ENCODE assay signal across 10 cellular contexts in the genomic region with DNA sequence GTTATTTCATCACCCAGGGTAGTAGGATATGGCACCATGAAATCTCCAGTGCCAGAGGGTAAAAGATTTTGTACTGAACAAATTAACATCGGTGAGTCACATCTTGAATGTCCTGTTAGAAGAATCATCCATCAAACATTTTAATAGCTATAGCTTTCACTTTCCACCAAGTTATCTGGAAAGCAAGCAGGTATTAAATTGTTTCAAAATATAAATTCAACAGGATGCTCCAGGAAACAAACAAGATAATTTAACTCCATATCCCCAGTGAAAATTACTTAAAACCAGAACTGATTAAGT. TPM values are rescaled to one million over a fixed set of nuclear protein-coding genes. Genes with fewer than 3 reads are reported as not detected.
DNase-seq lines count a peak whose midpoint lies in the region; ATAC-seq and TF ChIP-seq lines count a peak whose summit lies in the region.
"Had no signal": no experiment of that assay in that cellular context is flagged by ENCODE, and none has a peak within 500 bp of the region (broad histone marks: within the 10 kb centered on the region; RNA-seq: fewer than 3 reads in every experiment).

No MANE protein-coding gene starts in this region.

- no peak overlapping the region for H3K27ac Mint-ChIP-seq in activated T-cell treated with anti-CD3 and anti-CD28 coated beads, Interleukin-2, amount 50 U/mL, for 24 hours

- TF ChIP-seq CTCF in foreskin keratinocyte (conservative IDR thresholded peaks at IDR 0.05) = no peak

- H3K4me1 Mint-ChIP-seq in activated T-cell treated with anti-CD3 and anti-CD28 coated beads, Interleukin-2, amount 50 U/mL, for 24 hours (ENCODE audit: low read depth) = peaks cover 78% of the 10 kb centered on the region

- no peaks in the 10 kb centered on the region for H3K27me3 ChIP-seq in foreskin keratinocyte

- DNase-seq in activated T-cell treated with anti-CD3 and anti-CD28 coated beads, Interleukin-2, amount 50 U/mL, for 24 hours = no peak
- no peak for DNase-seq in activated T-cell treated with anti-CD3 and anti-CD28 coated beads, Interleukin-2, amount 50 U/mL, for 1 hour
- DNase-seq in foreskin keratinocyte (peak; percentile 54 to 78), substantia nigra (lab: John Stamatoyannopoulos, UW) (no peak), head of caudate nucleus (no peak), NCI-H1436 treated with DMSO at 0.1 percent for 48 hours (lab: John Stamatoyannopoulos, UW) (no peak)
- DNase-seq: Caco-2; stimulated activated naive CD4-positive, alpha-beta T cell had no signal

- no peaks in the 10 kb centered on the region for H3K27me3 Mint-ChIP-seq in activated T-cell treated with anti-CD3 and anti-CD28 coated beads, Interleukin-2, amount 50 U/mL, for 24 hours

- peak overlapping the region; percentile 44 for H3K4me3 Mint-ChIP-seq in activated T-cell treated with anti-CD3 and anti-CD28 coated beads, Interleukin-2, amount 50 U/mL, for 24 hours

- H3K27ac ChIP-seq in foreskin keratinocyte = no peak overlapping the region
- peak overlapping the region; percentile 49 for H3K27ac ChIP-seq in substantia nigra (ENCODE audit: low read depth, low read length, poor library complexity, severe bottlenecking)

- H3K9me3 Mint-ChIP-seq in activated T-cell treated with anti-CD3 and anti-CD28 coated beads, Interleukin-2, amount 50 U/mL, for 24 hours = no peaks in the 10 kb centered on the region

- ATAC-seq in SK-N-SH treated with all-trans-retinoic acid at 6 μM for 48 hours (no peak), foreskin keratinocyte (peak; percentile 44), GM19324 (IDR thresholded peaks at IDR 0.05; ENCODE audit: low FRiP score, unreplicated experiment) (no peak)

- intact Hi-C loops in head of caudate nucleus (cut with DNase I) = no loop called here

- H3K36me3 Mint-ChIP-seq in activated T-cell treated with anti-CD3 and anti-CD28 coated beads, Interleukin-2, amount 50 U/mL, for 24 hours (ENCODE audit: low read depth) = peaks cover 69% of the 10 kb centered on the region

- peaks cover 19% of the 10 kb centered on the region for H3K4me1 ChIP-seq in foreskin keratinocyte

TF ChIP-seq in SK-N-SH treated with all-trans-retinoic acid at 6 μM for 48 hours, 23 proteins besides CTCF, POLR2A, EP300 and RAD21:
- TF ChIP-seq, protein P1, sequence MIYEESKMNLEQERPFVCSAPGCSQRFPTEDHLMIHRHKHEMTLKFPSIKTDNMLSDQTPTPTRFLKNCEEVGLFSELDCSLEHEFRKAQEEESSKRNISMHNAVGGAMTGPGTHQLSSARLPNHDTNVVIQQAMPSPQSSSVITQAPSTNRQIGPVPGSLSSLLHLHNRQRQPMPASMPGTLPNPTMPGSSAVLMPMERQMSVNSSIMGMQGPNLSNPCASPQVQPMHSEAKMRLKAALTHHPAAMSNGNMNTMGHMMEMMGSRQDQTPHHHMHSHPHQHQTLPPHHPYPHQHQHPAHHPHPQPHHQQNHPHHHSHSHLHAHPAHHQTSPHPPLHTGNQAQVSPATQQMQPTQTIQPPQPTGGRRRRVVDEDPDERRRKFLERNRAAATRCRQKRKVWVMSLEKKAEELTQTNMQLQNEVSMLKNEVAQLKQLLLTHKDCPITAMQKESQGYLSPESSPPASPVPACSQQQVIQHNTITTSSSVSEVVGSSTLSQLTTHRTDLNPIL (CRISPR knock-in tag; IDR thresholded peaks at IDR 0.05; ENCODE audit: low read depth) = 0 out of 2 replicates have a peak, but pooled peaks have one; percentile 13
- TF ChIP-seq, protein P2, sequence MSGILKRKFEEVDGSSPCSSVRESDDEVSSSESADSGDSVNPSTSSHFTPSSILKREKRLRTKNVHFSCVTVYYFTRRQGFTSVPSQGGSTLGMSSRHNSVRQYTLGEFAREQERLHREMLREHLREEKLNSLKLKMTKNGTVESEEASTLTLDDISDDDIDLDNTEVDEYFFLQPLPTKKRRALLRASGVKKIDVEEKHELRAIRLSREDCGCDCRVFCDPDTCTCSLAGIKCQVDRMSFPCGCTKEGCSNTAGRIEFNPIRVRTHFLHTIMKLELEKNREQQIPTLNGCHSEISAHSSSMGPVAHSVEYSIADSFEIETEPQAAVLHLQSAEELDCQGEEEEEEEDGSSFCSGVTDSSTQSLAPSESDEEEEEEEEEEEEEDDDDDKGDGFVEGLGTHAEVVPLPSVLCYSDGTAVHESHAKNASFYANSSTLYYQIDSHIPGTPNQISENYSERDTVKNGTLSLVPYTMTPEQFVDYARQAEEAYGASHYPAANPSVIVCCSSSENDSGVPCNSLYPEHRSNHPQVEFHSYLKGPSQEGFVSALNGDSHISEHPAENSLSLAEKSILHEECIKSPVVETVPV (CRISPR knock-in tag; IDR thresholded peaks at IDR 0.05) = no peak
- TF ChIP-seq ZFP30 (CRISPR knock-in tag; IDR thresholded peaks at IDR 0.05) (no peak), TCF4 (CRISPR knock-in tag; IDR thresholded peaks at IDR 0.05; ENCODE audit: borderline replicate concordance) (no peak), ZNF8 (CRISPR knock-in tag; IDR thresholded peaks at IDR 0.05) (no peak), RARB (CRISPR knock-in tag; IDR thresholded peaks at IDR 0.05) (no peak), ZC3H10 (CRISPR knock-in tag; IDR thresholded peaks at IDR 0.05) (no peak), BACH2 (CRISPR knock-in tag; IDR thresholded peaks at IDR 0.05; ENCODE audit: borderline replicate concordance) (no peak), TOX (CRISPR knock-in tag; IDR thresholded peaks at IDR 0.05; ENCODE audit: borderline replicate concordance) (no peak), ISL1 (CRISPR knock-in tag; IDR thresholded peaks at IDR 0.05) (peak; percentile 69), GLIS3 (CRISPR knock-in tag; IDR thresholded peaks at IDR 0.05) (no peak), ARNTL (CRISPR knock-in tag; IDR thresholded peaks at IDR 0.05; ENCODE audit: borderline replicate concordance, low read depth) (no peak)
- TF ChIP-seq, protein P3, sequence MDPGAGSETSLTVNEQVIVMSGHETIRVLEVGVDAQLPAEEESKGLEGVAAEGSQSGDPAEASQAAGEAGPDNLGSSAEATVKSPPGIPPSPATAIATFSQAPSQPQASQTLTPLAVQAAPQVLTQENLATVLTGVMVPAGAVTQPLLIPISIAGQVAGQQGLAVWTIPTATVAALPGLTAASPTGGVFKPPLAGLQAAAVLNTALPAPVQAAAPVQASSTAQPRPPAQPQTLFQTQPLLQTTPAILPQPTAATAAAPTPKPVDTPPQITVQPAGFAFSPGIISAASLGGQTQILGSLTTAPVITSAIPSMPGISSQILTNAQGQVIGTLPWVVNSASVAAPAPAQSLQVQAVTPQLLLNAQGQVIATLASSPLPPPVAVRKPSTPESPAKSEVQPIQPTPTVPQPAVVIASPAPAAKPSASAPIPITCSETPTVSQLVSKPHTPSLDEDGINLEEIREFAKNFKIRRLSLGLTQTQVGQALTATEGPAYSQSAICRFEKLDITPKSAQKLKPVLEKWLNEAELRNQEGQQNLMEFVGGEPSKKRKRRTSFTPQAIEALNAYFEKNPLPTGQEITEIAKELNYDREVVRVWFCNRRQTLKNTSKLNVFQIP (CRISPR knock-in tag; IDR thresholded peaks at IDR 0.05; ENCODE audit: borderline replicate concordance, low read depth) = no peak
- TF ChIP-seq, protein P4, sequence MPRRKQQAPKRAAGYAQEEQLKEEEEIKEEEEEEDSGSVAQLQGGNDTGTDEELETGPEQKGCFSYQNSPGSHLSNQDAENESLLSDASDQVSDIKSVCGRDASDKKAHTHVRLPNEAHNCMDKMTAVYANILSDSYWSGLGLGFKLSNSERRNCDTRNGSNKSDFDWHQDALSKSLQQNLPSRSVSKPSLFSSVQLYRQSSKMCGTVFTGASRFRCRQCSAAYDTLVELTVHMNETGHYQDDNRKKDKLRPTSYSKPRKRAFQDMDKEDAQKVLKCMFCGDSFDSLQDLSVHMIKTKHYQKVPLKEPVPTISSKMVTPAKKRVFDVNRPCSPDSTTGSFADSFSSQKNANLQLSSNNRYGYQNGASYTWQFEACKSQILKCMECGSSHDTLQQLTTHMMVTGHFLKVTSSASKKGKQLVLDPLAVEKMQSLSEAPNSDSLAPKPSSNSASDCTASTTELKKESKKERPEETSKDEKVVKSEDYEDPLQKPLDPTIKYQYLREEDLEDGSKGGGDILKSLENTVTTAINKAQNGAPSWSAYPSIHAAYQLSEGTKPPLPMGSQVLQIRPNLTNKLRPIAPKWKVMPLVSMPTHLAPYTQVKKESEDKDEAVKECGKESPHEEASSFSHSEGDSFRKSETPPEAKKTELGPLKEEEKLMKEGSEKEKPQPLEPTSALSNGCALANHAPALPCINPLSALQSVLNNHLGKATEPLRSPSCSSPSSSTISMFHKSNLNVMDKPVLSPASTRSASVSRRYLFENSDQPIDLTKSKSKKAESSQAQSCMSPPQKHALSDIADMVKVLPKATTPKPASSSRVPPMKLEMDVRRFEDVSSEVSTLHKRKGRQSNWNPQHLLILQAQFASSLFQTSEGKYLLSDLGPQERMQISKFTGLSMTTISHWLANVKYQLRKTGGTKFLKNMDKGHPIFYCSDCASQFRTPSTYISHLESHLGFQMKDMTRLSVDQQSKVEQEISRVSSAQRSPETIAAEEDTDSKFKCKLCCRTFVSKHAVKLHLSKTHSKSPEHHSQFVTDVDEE (CRISPR knock-in tag; IDR thresholded peaks at IDR 0.05) = no peak

RNA-seq across cellular contexts. Expression of a gene that starts 2.4 kb away (rescaled TPM):
- total RNA-seq in foreskin keratinocyte = 40.2 and 42.4 TPM in 2 replicates
- 9.6 and 12.2 TPM in 2 replicates for polyA plus RNA-seq in foreskin keratinocyte

RNA-seq across cellular contexts. Expression of a gene that starts 21.4 kb away (rescaled TPM):
- 284 and 328 TPM in 2 replicates for total RNA-seq in foreskin keratinocyte
- polyA plus RNA-seq in foreskin keratinocyte = 98.9 and 134 TPM in 2 replicates

RNA-seq across cellular contexts. Expression of a gene that starts 30.4 kb away (rescaled TPM):
- total RNA-seq in foreskin keratinocyte = 11.6 and 13.1 TPM in 2 replicates
- 16.6 TPM in 2 replicates for polyA plus RNA-seq in foreskin keratinocyte

Comparison
In these comparisons a context has a peak if more than half of its experiments do, and no peak if none do; other contexts are left out.
1. DNase-seq: peak in foreskin keratinocyte (2 of 2); none in activated T-cell treated with anti-CD3 and anti-CD28 coated beads, Interleukin-2, amount 50 U/mL, for 24 hours (single experiment), activated T-cell treated with anti-CD3 and anti-CD28 coated beads, Interleukin-2, amount 50 U/mL, for 1 hour (single experiment), substantia nigra (0 of 49), head of caudate nucleus (0 of 42) and NCI-H1436 treated with DMSO at 0.1 percent for 48 hours (single experiment).